ENCODE assay signal across 8 cellular contexts in the genomic region with DNA sequence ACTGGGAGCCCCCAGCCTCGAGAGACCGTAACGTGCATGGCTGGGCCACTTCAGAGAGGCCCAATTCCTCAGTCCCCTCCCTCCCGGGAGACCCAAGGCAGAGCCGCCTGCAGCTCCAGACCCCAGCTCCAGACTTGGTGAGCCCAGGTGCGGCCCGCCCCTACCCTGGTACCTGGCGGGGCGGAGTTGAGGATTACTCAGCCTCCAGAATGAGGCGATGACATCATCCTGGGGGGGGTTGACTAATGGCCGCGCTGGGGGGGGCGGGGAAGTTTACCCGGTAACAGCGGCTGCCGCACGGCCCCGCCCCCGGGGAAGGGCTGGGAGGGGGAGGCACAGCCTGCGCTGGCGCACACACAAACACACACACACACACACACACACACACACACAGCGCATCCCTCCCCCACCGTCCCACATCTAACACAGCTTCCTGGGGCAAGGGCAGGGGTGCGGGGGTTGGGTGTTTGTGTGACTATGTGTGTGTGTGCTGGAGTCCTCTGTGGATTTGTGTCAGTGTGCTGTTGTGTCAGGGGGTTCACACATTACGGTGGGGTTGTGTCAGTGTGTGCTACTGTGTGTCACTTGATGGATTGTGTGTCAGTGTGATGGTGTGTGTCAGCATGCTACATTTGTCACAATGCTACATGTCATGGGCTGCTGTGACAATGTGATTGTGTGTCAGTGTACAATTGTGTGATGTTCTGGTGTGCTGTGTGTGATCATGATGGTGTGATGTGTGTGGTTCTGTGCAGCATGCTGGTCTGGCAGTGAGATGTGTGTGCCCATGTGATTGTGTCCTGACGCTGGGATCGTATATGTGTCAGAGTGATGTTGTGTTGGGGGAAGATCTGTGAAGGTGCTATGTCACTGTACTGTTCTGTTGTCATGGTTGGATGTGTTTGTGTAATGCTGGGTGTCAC. TPM values are rescaled to one million over a fixed set of nuclear protein-coding genes. Genes with fewer than 3 reads are reported as not detected.
DNase-seq lines count a peak whose midpoint lies in the region; ATAC-seq and TF ChIP-seq lines count a peak whose summit lies in the region.

No MANE protein-coding gene starts in this region.

- peaks cover 15% of the 10 kb centered on the region for H3K4me1 ChIP-seq in A673 (ENCODE audit: insufficient read depth, low read length, poor library complexity, severe bottlenecking)
- H3K4me1 ChIP-seq in NT2/D1 (ENCODE audit: insufficient read depth, insufficient read length), result peaks cover 14% of the 10 kb centered on the region
- peaks cover 17% of the 10 kb centered on the region for H3K4me1 ChIP-seq in osteoblast (ENCODE audit: insufficient read depth, low read length)

- no peaks in the 10 kb centered on the region for H3K79me2 ChIP-seq in osteoblast (ENCODE audit: insufficient read depth, low read length)

- H3K36me3 ChIP-seq in A673 (ENCODE audit: insufficient read depth, low read length, poor library complexity, severe bottlenecking) (no peaks in the 10 kb centered on the region), NT2/D1 (ENCODE audit: insufficient read depth, insufficient read length, low read length) (no peaks in the 10 kb centered on the region), osteoblast (ENCODE audit: insufficient read depth, low read length) (no peaks in the 10 kb centered on the region)

- H3K27me3 ChIP-seq in A673 (replicated peaks; ENCODE audit: insufficient read depth, low read depth, low read length, poor library complexity) (peaks cover 13% of the 10 kb centered on the region), NT2/D1 (ENCODE audit: insufficient read depth, insufficient read length) (peaks cover 37% of the 10 kb centered on the region), osteoblast (ENCODE audit: insufficient read depth, low read length) (peaks cover 5% of the 10 kb centered on the region)

- H4K20me1 ChIP-seq in osteoblast (ENCODE audit: insufficient read depth, low read length), result no peaks in the 10 kb centered on the region

- no TSS peak for BruUV-seq in A673 (replicated peaks; lab: Mats Ljungman, UMichigan)

- H3K9ac ChIP-seq in NT2/D1 (ENCODE audit: insufficient read length, low read depth), result peak overlapping the region; percentile 42

- H3K9me3 ChIP-seq in A673 (ENCODE audit: low read depth, low read length, poor library complexity, severe bottlenecking) (no peaks in the 10 kb centered on the region), NT2/D1 (ENCODE audit: insufficient read depth, low read length) (no peaks in the 10 kb centered on the region), osteoblast (ENCODE audit: low read depth, low read length) (no peaks in the 10 kb centered on the region)

- TF ChIP-seq CTCF in A673 (conservative IDR thresholded peaks at IDR 0.05; ENCODE audit: low read depth, low read length) (no peak), fibroblast of mammary gland (conservative IDR thresholded peaks at IDR 0.05; ENCODE audit: control insufficient read depth, insufficient read depth, low read depth, low read length) (no peak), osteoblast (IDR thresholded peaks at IDR 0.05; ENCODE audit: extremely low read depth, low read depth, low read length) (no peak)

- no peak for ATAC-seq in GM19023 (IDR thresholded peaks at IDR 0.05; ENCODE audit: unreplicated experiment)

- H3K4me3 ChIP-seq in A673 (ENCODE audit: low read depth, low read length, poor library complexity, severe bottlenecking) (no peak overlapping the region), NT2/D1 (ENCODE audit: insufficient read length, low read depth) (no peak overlapping the region), fibroblast of mammary gland (ENCODE audit: control insufficient read depth, low read depth, low read length) (no peak overlapping the region), osteoblast (ENCODE audit: insufficient read depth, low read length) (peak overlapping the region; percentile 48)

- CTCF ChIA-PET in A673 (lab: Charles Lee), result no interaction called here

- H3K4me2 ChIP-seq in osteoblast (ENCODE audit: insufficient read depth, low read length), result peak overlapping the region; percentile 75

- peak; percentile 64 for DNase-seq in A673 (ENCODE audit: low spot score)
- peak; percentile 61 for DNase-seq in HCEC 1CT
- DNase-seq in NT2/D1 (ENCODE audit: low read depth, low spot score), result no peak
- DNase-seq in activated T-cell treated with anti-CD3 and anti-CD28 coated beads, Interleukin-2, amount 50 U/mL, for 48 hours, result peak; percentile 82 to 85
- peak; percentile 71 for DNase-seq in fibroblast of mammary gland (ENCODE audit: low read depth)
- peak; percentile 98 for DNase-seq in osteoblast (ENCODE audit: insufficient read length, low spot score, missing footprints)
- peak; percentile 83 for DNase-seq in ureter (ENCODE audit: low spot score)

- peak overlapping the region; percentile 23 for H2AFZ ChIP-seq in osteoblast (ENCODE audit: low read length)

- no peak overlapping the region for H3K27ac ChIP-seq in A673 (ENCODE audit: low read depth, low read length, poor library complexity, severe bottlenecking)
- H3K27ac ChIP-seq in osteoblast (ENCODE audit: low read depth, low read length), result no peak overlapping the region

- intact Hi-C loops in A673 (cut with micrococcal nuclease; ENCODE audit: unreplicated experiment), result loop anchor here (5.0 to 10.0 kb wide), 3 partner anchors 86 to 386 kb away; a partner anchor contains a TSS

- POLR2A ChIA-PET in A673 (lab: Charles Lee; ENCODE audit: low non-redundant PET), result no interaction called here

RNA-seq across cellular contexts. Expression of a gene that starts 10.3 kb away (rescaled TPM):
- total RNA-seq in A673 (2021) (2.7 and 3.7 TPM in 2 replicates), osteoblast (26.8 and 28.2 TPM in 2 replicates), ureter (9.9 TPM)

RNA-seq across cellular contexts. Expression of a gene that starts 15.1 kb away (rescaled TPM):
- 36.4 and 39.7 TPM in 2 replicates for total RNA-seq in A673 (2021)
- 7.6 and 8.0 TPM in 2 replicates for total RNA-seq in osteoblast
- total RNA-seq in ureter, result 37.2 TPM

RNA-seq across cellular contexts. Expression of a gene that starts 33.4 kb away (rescaled TPM):
- total RNA-seq in A673 (2021), result 13.8 and 15.9 TPM in 2 replicates
- total RNA-seq in osteoblast, result 2.5 and 4.4 TPM in 2 replicates
- 22.2 TPM for total RNA-seq in ureter
